ENCODE assay signal across 2 cellular contexts in the genomic region with DNA sequence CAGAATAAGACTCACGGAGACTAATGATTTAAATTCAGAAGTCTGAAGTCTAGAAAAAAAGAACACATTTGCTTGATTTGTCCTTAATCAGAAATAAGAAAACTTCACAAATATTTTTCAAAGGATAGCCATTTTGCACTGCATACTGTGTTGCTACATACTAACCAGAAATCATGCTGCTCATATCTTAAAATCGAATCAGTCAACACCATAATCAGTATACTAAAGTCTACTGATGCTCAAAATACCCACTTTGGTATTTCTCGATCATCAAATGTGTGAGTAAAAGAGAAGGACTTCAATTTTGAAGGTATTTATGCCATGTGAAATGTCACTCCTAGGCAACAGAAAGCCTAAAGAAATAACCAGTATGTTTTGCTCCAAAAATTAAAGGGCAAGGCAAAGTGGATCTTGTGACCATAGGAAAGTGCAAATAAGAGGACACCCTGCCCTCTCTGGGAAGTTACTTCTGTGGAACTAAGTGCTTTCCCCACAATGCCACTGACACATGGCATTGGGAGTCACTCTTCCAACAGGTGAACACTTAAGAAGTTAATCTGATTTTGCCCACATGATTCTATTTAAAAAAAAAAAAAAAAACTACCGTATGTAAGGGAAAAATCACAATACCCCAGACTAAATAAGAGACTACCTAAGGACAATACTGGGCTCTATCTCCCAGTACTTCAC.
TF ChIP-seq lines count a peak whose summit lies in the region.

No MANE protein-coding gene starts in this region.

TF ChIP-seq in GM12878, 131 proteins besides CTCF, POLR2A, EP300 and RAD21:
- TF ChIP-seq CREM (IDR thresholded peaks at IDR 0.05; ENCODE audit: low read depth) (no peak), IRF4 (IDR thresholded peaks at IDR 0.05; ENCODE audit: low read depth, low read length) (no peak), DPF2 (IDR thresholded peaks at IDR 0.05) (no peak), ESRRA (IDR thresholded peaks at IDR 0.05; ENCODE audit: low read length) (no peak), RFX5 (IDR thresholded peaks at IDR 0.05; ENCODE audit: low read depth, low read length) (no peak), ZZZ3 (IDR thresholded peaks at IDR 0.05; ENCODE audit: control insufficient read depth, insufficient read length, low read depth) (no peak), WRNIP1 (IDR thresholded peaks at IDR 0.05; ENCODE audit: borderline replicate concordance, low read depth, low read length) (no peak), FOXK2 (IDR thresholded peaks at IDR 0.05) (no peak), STAT1 (conservative IDR thresholded peaks at IDR 0.05) (no peak), YY1 (IDR thresholded peaks at IDR 0.05; ENCODE audit: low read depth, low read length) (no peak), BCL11A (IDR thresholded peaks at IDR 0.05; ENCODE audit: low read depth, low read length) (no peak), HDAC6 (IDR thresholded peaks at IDR 0.05; ENCODE audit: unreplicated experiment) (no peak), CHD1 (IDR thresholded peaks at IDR 0.05; ENCODE audit: low read depth, low read length) (no peak)
- TF ChIP-seq, protein P1, sequence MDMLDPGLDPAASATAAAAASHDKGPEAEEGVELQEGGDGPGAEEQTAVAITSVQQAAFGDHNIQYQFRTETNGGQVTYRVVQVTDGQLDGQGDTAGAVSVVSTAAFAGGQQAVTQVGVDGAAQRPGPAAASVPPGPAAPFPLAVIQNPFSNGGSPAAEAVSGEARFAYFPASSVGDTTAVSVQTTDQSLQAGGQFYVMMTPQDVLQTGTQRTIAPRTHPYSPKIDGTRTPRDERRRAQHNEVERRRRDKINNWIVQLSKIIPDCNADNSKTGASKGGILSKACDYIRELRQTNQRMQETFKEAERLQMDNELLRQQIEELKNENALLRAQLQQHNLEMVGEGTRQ (IDR thresholded peaks at IDR 0.05; ENCODE audit: borderline replicate concordance, low read depth, low read length), result no peak
- TF ChIP-seq, protein P2, sequence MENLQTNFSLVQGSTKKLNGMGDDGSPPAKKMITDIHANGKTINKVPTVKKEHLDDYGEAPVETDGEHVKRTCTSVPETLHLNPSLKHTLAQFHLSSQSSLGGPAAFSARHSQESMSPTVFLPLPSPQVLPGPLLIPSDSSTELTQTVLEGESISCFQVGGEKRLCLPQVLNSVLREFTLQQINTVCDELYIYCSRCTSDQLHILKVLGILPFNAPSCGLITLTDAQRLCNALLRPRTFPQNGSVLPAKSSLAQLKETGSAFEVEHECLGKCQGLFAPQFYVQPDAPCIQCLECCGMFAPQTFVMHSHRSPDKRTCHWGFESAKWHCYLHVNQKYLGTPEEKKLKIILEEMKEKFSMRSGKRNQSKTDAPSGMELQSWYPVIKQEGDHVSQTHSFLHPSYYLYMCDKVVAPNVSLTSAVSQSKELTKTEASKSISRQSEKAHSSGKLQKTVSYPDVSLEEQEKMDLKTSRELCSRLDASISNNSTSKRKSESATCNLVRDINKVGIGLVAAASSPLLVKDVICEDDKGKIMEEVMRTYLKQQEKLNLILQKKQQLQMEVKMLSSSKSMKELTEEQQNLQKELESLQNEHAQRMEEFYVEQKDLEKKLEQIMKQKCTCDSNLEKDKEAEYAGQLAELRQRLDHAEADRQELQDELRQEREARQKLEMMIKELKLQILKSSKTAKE (IDR thresholded peaks at IDR 0.05; ENCODE audit: low read depth, poor library complexity, severe bottlenecking), result no peak
- TF ChIP-seq, protein P3, sequence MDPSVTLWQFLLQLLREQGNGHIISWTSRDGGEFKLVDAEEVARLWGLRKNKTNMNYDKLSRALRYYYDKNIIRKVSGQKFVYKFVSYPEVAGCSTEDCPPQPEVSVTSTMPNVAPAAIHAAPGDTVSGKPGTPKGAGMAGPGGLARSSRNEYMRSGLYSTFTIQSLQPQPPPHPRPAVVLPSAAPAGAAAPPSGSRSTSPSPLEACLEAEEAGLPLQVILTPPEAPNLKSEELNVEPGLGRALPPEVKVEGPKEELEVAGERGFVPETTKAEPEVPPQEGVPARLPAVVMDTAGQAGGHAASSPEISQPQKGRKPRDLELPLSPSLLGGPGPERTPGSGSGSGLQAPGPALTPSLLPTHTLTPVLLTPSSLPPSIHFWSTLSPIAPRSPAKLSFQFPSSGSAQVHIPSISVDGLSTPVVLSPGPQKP (IDR thresholded peaks at IDR 0.05; ENCODE audit: low read depth, low read length), result no peak
- TF ChIP-seq, protein P4, sequence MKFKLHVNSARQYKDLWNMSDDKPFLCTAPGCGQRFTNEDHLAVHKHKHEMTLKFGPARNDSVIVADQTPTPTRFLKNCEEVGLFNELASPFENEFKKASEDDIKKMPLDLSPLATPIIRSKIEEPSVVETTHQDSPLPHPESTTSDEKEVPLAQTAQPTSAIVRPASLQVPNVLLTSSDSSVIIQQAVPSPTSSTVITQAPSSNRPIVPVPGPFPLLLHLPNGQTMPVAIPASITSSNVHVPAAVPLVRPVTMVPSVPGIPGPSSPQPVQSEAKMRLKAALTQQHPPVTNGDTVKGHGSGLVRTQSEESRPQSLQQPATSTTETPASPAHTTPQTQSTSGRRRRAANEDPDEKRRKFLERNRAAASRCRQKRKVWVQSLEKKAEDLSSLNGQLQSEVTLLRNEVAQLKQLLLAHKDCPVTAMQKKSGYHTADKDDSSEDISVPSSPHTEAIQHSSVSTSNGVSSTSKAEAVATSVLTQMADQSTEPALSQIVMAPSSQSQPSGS (IDR thresholded peaks at IDR 0.05; ENCODE audit: low read length), result no peak
- TF ChIP-seq, protein P5, sequence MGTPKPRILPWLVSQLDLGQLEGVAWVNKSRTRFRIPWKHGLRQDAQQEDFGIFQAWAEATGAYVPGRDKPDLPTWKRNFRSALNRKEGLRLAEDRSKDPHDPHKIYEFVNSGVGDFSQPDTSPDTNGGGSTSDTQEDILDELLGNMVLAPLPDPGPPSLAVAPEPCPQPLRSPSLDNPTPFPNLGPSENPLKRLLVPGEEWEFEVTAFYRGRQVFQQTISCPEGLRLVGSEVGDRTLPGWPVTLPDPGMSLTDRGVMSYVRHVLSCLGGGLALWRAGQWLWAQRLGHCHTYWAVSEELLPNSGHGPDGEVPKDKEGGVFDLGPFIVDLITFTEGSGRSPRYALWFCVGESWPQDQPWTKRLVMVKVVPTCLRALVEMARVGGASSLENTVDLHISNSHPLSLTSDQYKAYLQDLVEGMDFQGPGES (IDR thresholded peaks at IDR 0.05), result no peak

TF ChIP-seq in GM12891, 5 proteins besides CTCF, POLR2A, EP300 and RAD21:
- TF ChIP-seq SPI1 (IDR thresholded peaks at IDR 0.05; ENCODE audit: low read depth, low read length) (no peak), POLR2AphosphoS5 (IDR thresholded peaks at IDR 0.05; ENCODE audit: low read depth, low read length) (no peak), TAF1 (IDR thresholded peaks at IDR 0.05; ENCODE audit: low read depth, low read length) (no peak)
TF ChIP-seq in GM12891: peak in this region for 0.
